ENCODE assay signal across 8 cellular contexts in the genomic region with DNA sequence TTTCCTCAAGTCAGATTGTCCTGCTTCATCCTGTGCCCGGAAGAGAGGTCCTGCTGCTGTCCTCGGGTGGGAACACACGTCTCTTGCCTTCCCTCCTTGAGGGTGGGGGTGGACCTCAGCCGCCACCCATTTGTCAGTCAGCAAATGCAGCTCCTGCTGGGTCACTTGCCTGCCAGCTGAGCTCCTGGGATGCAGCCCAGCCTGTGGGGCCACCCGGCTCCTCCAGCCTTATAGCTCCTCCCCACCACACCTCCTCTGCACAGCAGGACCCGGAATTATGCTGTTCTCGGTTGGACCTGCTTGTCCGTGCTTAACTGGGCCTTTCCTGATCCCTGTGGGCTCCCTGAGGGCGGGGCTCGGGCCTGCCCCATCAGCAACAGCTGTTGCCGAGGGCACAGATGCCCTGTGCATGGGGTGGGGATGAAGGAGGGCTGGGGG.
A peak's percentile ranks its signal among the peaks of the same experiment; 100 is the strongest.
DNase-seq lines count a peak whose midpoint lies in the region; ATAC-seq, FAIRE-seq and TF ChIP-seq lines count a peak whose summit lies in the region.

No MANE protein-coding gene starts in this region.

- no peaks in the 10 kb centered on the region for H3K36me3 ChIP-seq in parathyroid adenoma (ENCODE audit: control insufficient read depth, insufficient read depth, low read length)

- H3K4me1 ChIP-seq in parathyroid adenoma: peaks cover 69% of the 10 kb centered on the region

- H3K27me3 Mint-ChIP-seq in activated naive CD4-positive, alpha-beta T cell treated with anti-CD3 and anti-CD28 coated beads, Interleukin-2, amount 10 ng/mL, durations not matched to agents 7 days and 5 days: peaks cover 36% of the 10 kb centered on the region

- peak overlapping the region; percentile 34 for H3K4me2 ChIP-seq in parathyroid adenoma (ENCODE audit: low read length)

- no peaks in the 10 kb centered on the region for H3K27me3 ChIP-seq in parathyroid adenoma (ENCODE audit: control insufficient read depth, insufficient read depth, low read length)

- DNase-seq in DMS 273 (lab: John Stamatoyannopoulos, UW; ENCODE audit: unreplicated experiment): peak; percentile 85
- DNase-seq in RCC 7860 (ENCODE audit: low spot score): peak; percentile 77
- DNase-seq in fibroblast of mammary gland (ENCODE audit: low read depth): peak; percentile 31
- DNase-seq in AML-193 (lab: John Stamatoyannopoulos, UW): no peak
- no peak for DNase-seq in HCEC 1CT
- no peak for DNase-seq in activated naive CD4-positive, alpha-beta T cell treated with anti-CD3 and anti-CD28 coated beads, Interleukin-2, amount 10 ng/mL, durations not matched to agents 7 days and 5 days

- H3K9me3 ChIP-seq in parathyroid adenoma (ENCODE audit: control insufficient read depth, low read length): no peaks in the 10 kb centered on the region

- H3K9me3 Mint-ChIP-seq in activated naive CD4-positive, alpha-beta T cell treated with anti-CD3 and anti-CD28 coated beads, Interleukin-2, amount 10 ng/mL, durations not matched to agents 7 days and 5 days: no peaks in the 10 kb centered on the region

- H3K27ac ChIP-seq in parathyroid adenoma: peak overlapping the region; percentile 96

- no peak for ATAC-seq in HG03135 (IDR thresholded peaks at IDR 0.05; ENCODE audit: unreplicated experiment)

- H3K27ac Mint-ChIP-seq in activated naive CD4-positive, alpha-beta T cell treated with anti-CD3 and anti-CD28 coated beads, Interleukin-2, amount 10 ng/mL, durations not matched to agents 7 days and 5 days: no peak overlapping the region

- H3K4me1 Mint-ChIP-seq in activated naive CD4-positive, alpha-beta T cell treated with anti-CD3 and anti-CD28 coated beads, Interleukin-2, amount 10 ng/mL, durations not matched to agents 7 days and 5 days: peaks cover 20% of the 10 kb centered on the region

- H3K79me2 ChIP-seq in parathyroid adenoma: peaks cover 69% of the 10 kb centered on the region

- CTCF ChIA-PET in activated naive CD4-positive, alpha-beta T cell treated with anti-CD3 and anti-CD28 coated beads, Interleukin-2, amount 10 ng/mL, durations not matched to agents 7 days and 5 days (lab: Charles Lee): no interaction called here

- no peak overlapping the region for H3K4me3 Mint-ChIP-seq in activated naive CD4-positive, alpha-beta T cell treated with anti-CD3 and anti-CD28 coated beads, Interleukin-2, amount 10 ng/mL, durations not matched to agents 7 days and 5 days

- FAIRE-seq in RCC 7860 (lab: Jason Lieb, UNC): peak; percentile 90

- H3K36me3 Mint-ChIP-seq in activated naive CD4-positive, alpha-beta T cell treated with anti-CD3 and anti-CD28 coated beads, Interleukin-2, amount 10 ng/mL, durations not matched to agents 7 days and 5 days: no peaks in the 10 kb centered on the region

- no peak for TF ChIP-seq CTCF in fibroblast of mammary gland (conservative IDR thresholded peaks at IDR 0.05; ENCODE audit: control insufficient read depth, insufficient read depth, low read depth, low read length)
- TF ChIP-seq CTCF in parathyroid adenoma (IDR thresholded peaks at IDR 0.05): no peak

- H3K4me3 ChIP-seq in fibroblast of mammary gland (ENCODE audit: control insufficient read depth, low read depth, low read length): no peak overlapping the region
- no peak overlapping the region for H3K4me3 ChIP-seq in parathyroid adenoma (ENCODE audit: low read depth, low read length)

- H3K9ac ChIP-seq in parathyroid adenoma: no peak overlapping the region

- H2AFZ ChIP-seq in parathyroid adenoma: no peak overlapping the region

Comparison
In these comparisons a context has a peak if more than half of its experiments do, and no peak if none do; other contexts are left out.
1. DNase-seq: peak in DMS 273 (single experiment), RCC 7860 (single experiment) and fibroblast of mammary gland (single experiment); none in AML-193 (0 of 2), HCEC 1CT (single experiment) and activated naive CD4-positive, alpha-beta T cell treated with anti-CD3 and anti-CD28 coated beads, Interleukin-2, amount 10 ng/mL, durations not matched to agents 7 days and 5 days (single experiment).